ENCODE assay signal across 10 cellular contexts in the genomic region with DNA sequence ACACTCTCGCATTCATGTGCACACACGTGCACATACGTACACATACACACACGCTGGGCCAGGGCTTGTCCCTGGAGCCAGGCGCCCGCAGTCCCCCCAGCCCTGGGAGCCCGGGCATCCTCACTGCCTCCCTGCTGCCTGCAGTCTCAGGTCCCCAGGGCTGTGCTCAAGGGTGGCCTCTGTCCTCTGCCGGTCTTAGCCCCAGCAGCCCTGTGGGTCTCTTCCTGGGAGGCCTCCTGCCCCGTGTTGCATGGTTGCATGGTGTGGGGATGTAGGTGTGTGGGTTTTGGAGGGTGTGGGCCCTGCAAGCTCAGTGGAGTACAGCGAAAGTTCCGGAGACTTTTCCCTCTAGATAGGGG.
DNase-seq lines count a peak whose midpoint lies in the region; TF ChIP-seq lines count a peak whose summit lies in the region.
"Had no signal": no experiment of that assay in that cellular context is flagged by ENCODE, and none has a peak within 500 bp of the region (broad histone marks: within the 10 kb centered on the region; RNA-seq: fewer than 3 reads in every experiment).

No MANE protein-coding gene starts in this region.

- H3K4me2 ChIP-seq in OCI-LY3 (ENCODE audit: low read length) = peak overlapping the region; percentile 75
- peak overlapping the region; percentile 80 for H3K4me2 ChIP-seq in skeletal muscle satellite cell (ENCODE audit: low read length)

- peaks cover 24% of the 10 kb centered on the region for H3K4me1 Mint-ChIP-seq in activated CD4-positive, alpha-beta T cell treated with anti-CD3 and anti-CD28 coated beads, Interleukin-2, amount 10 ng/mL, durations not matched to agents 24 days and 14 days
- H3K4me1 Mint-ChIP-seq in dendritic cell treated with granulocyte-macrophage colony-stimulating factor and Interleukin-4, amounts not matched to agents 40 ng/mL and 50 ng/mL, for 4 days (ENCODE audit: low read depth) = peaks cover 25% of the 10 kb centered on the region

- no peaks in the 10 kb centered on the region for H3K79me2 ChIP-seq in OCI-LY3 (ENCODE audit: low read length)

- H3K36me3 ChIP-seq in OCI-LY3 (replicated peaks; ENCODE audit: low read depth, low read length) (no peaks in the 10 kb centered on the region), skeletal muscle satellite cell (ENCODE audit: insufficient read depth, low read length) (no peaks in the 10 kb centered on the region)
- H3K36me3 ChIP-seq: neutrophil, stomach had no signal

- no peak overlapping the region for H3K4me3 ChIP-seq in OCI-LY3 (ENCODE audit: low read length)
- peak overlapping the region; percentile 68 for H3K4me3 ChIP-seq in skeletal muscle satellite cell (ENCODE audit: low read length)

- H4K20me1 ChIP-seq in OCI-LY3 (ENCODE audit: insufficient read depth, low read length) = no peaks in the 10 kb centered on the region

- no peak overlapping the region for H3K27ac ChIP-seq in OCI-LY3 (ENCODE audit: low read length)
- H3K27ac ChIP-seq: neutrophil had no signal

- no peak for DNase-seq in activated CD4-positive, alpha-beta T cell treated with anti-CD3 and anti-CD28 coated beads, Interleukin-2, amount 10 ng/mL, durations not matched to agents 24 days and 14 days
- no peak for DNase-seq in activated CD4-positive, alpha-beta T cell treated with anti-CD3 and anti-CD28 coated beads, Interleukin-2, amount 50 U/mL, for 48 hours
- no peak for DNase-seq in DMS79 (lab: John Stamatoyannopoulos, UW)
- DNase-seq in activated gamma-delta T cell (lab: John Stamatoyannopoulos, UW) = no peak
- DNase-seq in NCI-H446 treated with DMSO at 0.1 percent for 48 hours (lab: John Stamatoyannopoulos, UW) = no peak

- H3K27me3 ChIP-seq in OCI-LY3 (ENCODE audit: low read depth, low read length) (peaks cover 11% of the 10 kb centered on the region), skeletal muscle satellite cell (ENCODE audit: control insufficient read depth, insufficient read depth, low read length) (no peaks in the 10 kb centered on the region)
- H3K27me3 ChIP-seq: stomach had no signal

- no peak for TF ChIP-seq CTCF in OCI-LY3 (IDR thresholded peaks at IDR 0.05; ENCODE audit: low read depth, low read length)

- H3K9me3 Mint-ChIP-seq in activated CD4-positive, alpha-beta T cell treated with anti-CD3 and anti-CD28 coated beads, Interleukin-2, amount 10 ng/mL, durations not matched to agents 24 days and 14 days = no peaks in the 10 kb centered on the region
- no peaks in the 10 kb centered on the region for H3K9me3 Mint-ChIP-seq in dendritic cell treated with granulocyte-macrophage colony-stimulating factor and Interleukin-4, amounts not matched to agents 40 ng/mL and 50 ng/mL, for 4 days

- H3K9ac ChIP-seq in OCI-LY3 (ENCODE audit: low read length) (no peak overlapping the region), skeletal muscle satellite cell (ENCODE audit: low read depth, low read length) (no peak overlapping the region)

- intact Hi-C loops in activated CD4-positive, alpha-beta T cell treated with anti-CD3 and anti-CD28 coated beads, Interleukin-2, amount 10 ng/mL, durations not matched to agents 24 days and 14 days (cut with micrococcal nuclease) = loop anchor here (5.0 kb wide), 1 partner anchor 51 kb away; no protein-coding TSS in a partner anchor
- intact Hi-C loops in dendritic cell treated with granulocyte-macrophage colony-stimulating factor and Interleukin-4, amounts not matched to agents 40 ng/mL and 50 ng/mL, for 4 days (cut with micrococcal nuclease) = loop anchor here (5.0 kb wide), 1 partner anchor 56 kb away; no protein-coding TSS in a partner anchor

- H3K9me3 ChIP-seq in OCI-LY3 (ENCODE audit: insufficient read depth, low read length) (no peaks in the 10 kb centered on the region), skeletal muscle satellite cell (replicated peaks; ENCODE audit: low read length) (no peaks in the 10 kb centered on the region)
- H3K9me3 ChIP-seq: neutrophil, stomach had no signal

- H2AFZ ChIP-seq in OCI-LY3 (ENCODE audit: low read depth, low read length) = no peak overlapping the region

- H3K4me1 ChIP-seq in OCI-LY3 (ENCODE audit: low read length) (peaks cover 21% of the 10 kb centered on the region), skeletal muscle satellite cell (ENCODE audit: control insufficient read depth, insufficient read depth, low read length) (peaks cover 37% of the 10 kb centered on the region)

- H3K27me3 Mint-ChIP-seq in activated CD4-positive, alpha-beta T cell treated with anti-CD3 and anti-CD28 coated beads, Interleukin-2, amount 10 ng/mL, durations not matched to agents 24 days and 14 days = no peaks in the 10 kb centered on the region
- peaks cover 34% of the 10 kb centered on the region for H3K27me3 Mint-ChIP-seq in dendritic cell treated with granulocyte-macrophage colony-stimulating factor and Interleukin-4, amounts not matched to agents 40 ng/mL and 50 ng/mL, for 4 days

- H3K36me3 Mint-ChIP-seq in activated CD4-positive, alpha-beta T cell treated with anti-CD3 and anti-CD28 coated beads, Interleukin-2, amount 10 ng/mL, durations not matched to agents 24 days and 14 days (ENCODE audit: low read depth) = no peaks in the 10 kb centered on the region
- H3K36me3 Mint-ChIP-seq in dendritic cell treated with granulocyte-macrophage colony-stimulating factor and Interleukin-4, amounts not matched to agents 40 ng/mL and 50 ng/mL, for 4 days (ENCODE audit: low read depth) = no peaks in the 10 kb centered on the region

- H3K27ac Mint-ChIP-seq in activated CD4-positive, alpha-beta T cell treated with anti-CD3 and anti-CD28 coated beads, Interleukin-2, amount 10 ng/mL, durations not matched to agents 24 days and 14 days = peak overlapping the region; percentile 78
- peak overlapping the region; percentile 10 for H3K27ac Mint-ChIP-seq in dendritic cell treated with granulocyte-macrophage colony-stimulating factor and Interleukin-4, amounts not matched to agents 40 ng/mL and 50 ng/mL, for 4 days

- peak overlapping the region; percentile 56 for H3K4me3 Mint-ChIP-seq in activated CD4-positive, alpha-beta T cell treated with anti-CD3 and anti-CD28 coated beads, Interleukin-2, amount 10 ng/mL, durations not matched to agents 24 days and 14 days
- peak overlapping the region; percentile 67 for H3K4me3 Mint-ChIP-seq in dendritic cell treated with granulocyte-macrophage colony-stimulating factor and Interleukin-4, amounts not matched to agents 40 ng/mL and 50 ng/mL, for 4 days
